7 cellular contexts compared by ENCODE assay signal in the genomic region with DNA sequence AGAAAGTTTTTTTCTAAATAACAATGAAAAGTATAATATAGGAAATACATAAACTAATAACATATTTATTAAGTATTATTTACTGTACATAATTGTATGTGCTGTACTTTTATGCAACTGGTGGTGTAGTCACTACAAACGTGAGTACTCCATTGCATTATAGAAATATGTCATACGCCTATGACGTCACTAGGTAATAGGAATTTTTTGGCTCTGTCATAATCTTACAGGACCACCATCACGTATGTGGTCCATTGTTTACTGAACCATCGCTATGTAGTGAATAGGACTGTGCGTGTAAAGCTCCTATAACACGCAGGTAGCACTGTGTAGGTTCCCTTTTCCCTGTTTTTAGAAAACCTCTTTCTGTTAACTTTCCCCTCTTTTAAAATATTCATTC.
"Had no signal": no experiment of that assay in that cellular context is flagged by ENCODE, and none has a peak within 500 bp of the region (broad histone marks: within the 10 kb centered on the region; RNA-seq: fewer than 3 reads in every experiment).

No MANE protein-coding gene starts in this region.

- H3K4me2 ChIP-seq: KMS-11 had no signal

- H3K9ac ChIP-seq: KMS-11 had no signal

- H3K4me3 Mint-ChIP-seq: IgD-negative memory B cell had no signal

- H3K27me3 Mint-ChIP-seq: IgD-negative memory B cell had no signal

- H3K36me3 Mint-ChIP-seq: IgD-negative memory B cell had no signal

- H3K4me1 Mint-ChIP-seq: IgD-negative memory B cell had no signal

- H3K27ac Mint-ChIP-seq: IgD-negative memory B cell had no signal

- FAIRE-seq: HTR-8/SVneo had no signal

- H3K27ac ChIP-seq: HL-60, KMS-11 had no signal

- DNase-seq: IMR-90, KBM-7, KG1 had no signal
